13 cellular contexts compared by ENCODE assay signal in genomic region chr9:35628389-35628991, GRCh38. TPM values are rescaled to one million over a fixed set of nuclear protein-coding genes. Genes with fewer than 3 reads are reported as not detected.
DNase-seq lines count a peak whose midpoint lies in the region; ATAC-seq and TF ChIP-seq lines count a peak whose summit lies in the region.
"Had no signal": no experiment of that assay in that cellular context is flagged by ENCODE, and none has a peak within 500 bp of the region (broad histone marks: within the 10 kb centered on the region; RNA-seq: fewer than 3 reads in every experiment).

No MANE protein-coding gene starts in this region.

- H3K27ac ChIP-seq in OCI-LY1 (ENCODE audit: low read depth, low read length, poor library complexity, severe bottlenecking): peak overlapping the region; percentile 24
- H3K27ac ChIP-seq: A549 had no signal

- no peak overlapping the region for H3K4me3 Mint-ChIP-seq in natural killer cell treated with Interleukin-12 subunit alpha and Interleukin-12 subunit beta and Interleukin-15 and Interleukin-18, amount 100 ng/mL, for 72 hours
- no peak overlapping the region for H3K4me3 Mint-ChIP-seq in natural killer cell
- H3K4me3 Mint-ChIP-seq: CD8-positive, alpha-beta memory T cell; HFFc6 had no signal

- no peaks in the 10 kb centered on the region for H3K36me3 ChIP-seq in OCI-LY1 (ENCODE audit: insufficient read depth, low read length)
- H3K36me3 ChIP-seq: HAP-1 had no signal

- H3K79me2 ChIP-seq in OCI-LY1 (ENCODE audit: insufficient read depth, low read length): no peaks in the 10 kb centered on the region

- peaks cover 3 to 4% of the 10 kb centered on the region in 2 donors for H3K4me1 Mint-ChIP-seq in natural killer cell treated with Interleukin-12 subunit alpha and Interleukin-12 subunit beta and Interleukin-15 and Interleukin-18, amount 100 ng/mL, for 72 hours (ENCODE audit: low read depth in 2 of 2)
- peaks cover 0 to 8% of the 10 kb centered on the region in 2 donors for H3K4me1 Mint-ChIP-seq in natural killer cell

- peak; percentile 20 for DNase-seq in natural killer cell treated with Interleukin-12 subunit alpha and Interleukin-12 subunit beta and Interleukin-15 and Interleukin-18, amount 100 ng/mL, for 72 hours (ENCODE audit: low spot score)
- DNase-seq in natural killer cell: no peak
- peak; percentile 31 for DNase-seq in sciatic nerve (ENCODE audit: low spot score)
- DNase-seq in NCI-H526 (lab: John Stamatoyannopoulos, UW): no peak
- no peak for DNase-seq in SIG-M5 treated with dmso at 0.1 percent for 504 hours (lab: John Stamatoyannopoulos, UW; ENCODE audit: unreplicated experiment)
- DNase-seq: Caco-2; CD8-positive, alpha-beta memory T cell; DMS53; HFFc6 had no signal

- H3K9me3 Mint-ChIP-seq in natural killer cell treated with Interleukin-12 subunit alpha and Interleukin-12 subunit beta and Interleukin-15 and Interleukin-18, amount 100 ng/mL, for 72 hours: no peaks in the 10 kb centered on the region
- no peaks in the 10 kb centered on the region for H3K9me3 Mint-ChIP-seq in natural killer cell
- H3K9me3 Mint-ChIP-seq: CD8-positive, alpha-beta memory T cell; HFFc6 had no signal

- H3K36me3 Mint-ChIP-seq in natural killer cell treated with Interleukin-12 subunit alpha and Interleukin-12 subunit beta and Interleukin-15 and Interleukin-18, amount 100 ng/mL, for 72 hours: no peaks in the 10 kb centered on the region
- no peaks in the 10 kb centered on the region for H3K36me3 Mint-ChIP-seq in natural killer cell
- H3K36me3 Mint-ChIP-seq: CD8-positive, alpha-beta memory T cell had no signal

- no peak overlapping the region for H3K4me3 ChIP-seq in OCI-LY1 (ENCODE audit: low read depth, low read length, poor library complexity, severe bottlenecking)
- H3K4me3 ChIP-seq: A549, HAP-1 had no signal

- no peaks in the 10 kb centered on the region for H3K27me3 ChIP-seq in OCI-LY1 (ENCODE audit: insufficient read depth, low read length)

- no peaks in the 10 kb centered on the region for H4K20me1 ChIP-seq in OCI-LY1 (ENCODE audit: insufficient read depth, low read length)

- H3K27me3 Mint-ChIP-seq in natural killer cell treated with Interleukin-12 subunit alpha and Interleukin-12 subunit beta and Interleukin-15 and Interleukin-18, amount 100 ng/mL, for 72 hours: no peaks in the 10 kb centered on the region
- no peaks in the 10 kb centered on the region for H3K27me3 Mint-ChIP-seq in natural killer cell (ENCODE audit: low read depth in 2 of 2)
- H3K27me3 Mint-ChIP-seq: CD8-positive, alpha-beta memory T cell had no signal

- peaks cover under 1% of the 10 kb centered on the region for H3K4me1 ChIP-seq in OCI-LY1 (ENCODE audit: insufficient read depth, low read length, severe bottlenecking)
- H3K4me1 ChIP-seq: A549, Caco-2, HAP-1 had no signal

- H2AFZ ChIP-seq in OCI-LY1 (ENCODE audit: low read length): no peak overlapping the region

- no peak for ATAC-seq in natural killer cell treated with Interleukin-12 subunit alpha and Interleukin-12 subunit beta and Interleukin-15 and Interleukin-18, amount 100 ng/mL, for 72 hours
- no peak for ATAC-seq in natural killer cell
- ATAC-seq in sciatic nerve: no peak

- H3K4me2 ChIP-seq in OCI-LY1 (ENCODE audit: low read length): no peak overlapping the region
- H3K4me2 ChIP-seq: A549 had no signal

- H3K9ac ChIP-seq in OCI-LY1 (ENCODE audit: low read length): no peak overlapping the region

- no peaks in the 10 kb centered on the region for H3K9me2 ChIP-seq in OCI-LY1 (ENCODE audit: low read depth, low read length)

- H3F3A ChIP-seq in OCI-LY1 (ENCODE audit: insufficient read depth, low read length): 0 out of 2 replicates have a peak, but pooled peaks cover under 1% of the 10 kb centered on the region

- H3K9me3 ChIP-seq in OCI-LY1 (ENCODE audit: low read length): no peaks in the 10 kb centered on the region
- H3K9me3 ChIP-seq: A549, Caco-2, HAP-1 had no signal

- intact Hi-C loops in natural killer cell (cut with micrococcal nuclease): no loop called here
- intact Hi-C loops in sciatic nerve (cut with DNase I): no loop called here

- no peak overlapping the region for H3K27ac Mint-ChIP-seq in natural killer cell treated with Interleukin-12 subunit alpha and Interleukin-12 subunit beta and Interleukin-15 and Interleukin-18, amount 100 ng/mL, for 72 hours
- H3K27ac Mint-ChIP-seq in natural killer cell: no peak overlapping the region
- H3K27ac Mint-ChIP-seq: CD8-positive, alpha-beta memory T cell; HFFc6 had no signal

- TF ChIP-seq CTCF in natural killer cell (IDR thresholded peaks at IDR 0.05): no peak
- no peak for TF ChIP-seq CTCF in OCI-LY1 (IDR thresholded peaks at IDR 0.05; ENCODE audit: low read length)

RNA-seq across cellular contexts. Expression of gene CD72, which starts 10.3 kb away (rescaled TPM):
- total RNA-seq in natural killer cell treated with Interleukin-12 subunit alpha and Interleukin-12 subunit beta and Interleukin-15 and Interleukin-18, amount 100 ng/mL, for 72 hours: 1 to 10 TPM; 7.0 to 8.8 TPM
- total RNA-seq in natural killer cell: 10 to 100 TPM; 27.0 to 48.1 (median 32.3) TPM
- 5.5 TPM for total RNA-seq in sciatic nerve

RNA-seq across cellular contexts. Expression of gene SIT1, which starts 22.2 kb away (rescaled TPM):
- 1 to 10 TPM; 3.5 to 7.1 TPM for total RNA-seq in natural killer cell treated with Interleukin-12 subunit alpha and Interleukin-12 subunit beta and Interleukin-15 and Interleukin-18, amount 100 ng/mL, for 72 hours
- total RNA-seq in natural killer cell (1 to 10 TPM in 2 of 3 donors, not detected in 1; 1.2 to 1.4 TPM), sciatic nerve (0.67 TPM)
- total RNA-seq: Caco-2, Daoy, HFFc6 had no signal

RNA-seq across cellular contexts. Expression of gene TESK1, which starts 23.4 kb away (rescaled TPM):
- total RNA-seq in natural killer cell treated with Interleukin-12 subunit alpha and Interleukin-12 subunit beta and Interleukin-15 and Interleukin-18, amount 100 ng/mL, for 72 hours: 10 to 100 TPM; 41.4 to 43.3 TPM
- total RNA-seq in natural killer cell: 10 to 100 TPM; 40.7 to 72.5 (median 47.5) TPM
- total RNA-seq in sciatic nerve: 49.0 TPM

RNA-seq across cellular contexts. Expression of gene RMRP, which starts 29.3 kb away (rescaled TPM):
- total RNA-seq in natural killer cell treated with Interleukin-12 subunit alpha and Interleukin-12 subunit beta and Interleukin-15 and Interleukin-18, amount 100 ng/mL, for 72 hours: 1,000 to 10,000 TPM; 3,856 to 4,437 TPM
- total RNA-seq in natural killer cell (1,000 to 10,000 TPM; 5,042 to 6,602 (median 5,874) TPM), sciatic nerve (12,220 TPM)

RNA-seq across cellular contexts. Expression of gene CCDC107, which starts 29.6 kb away (rescaled TPM):
- total RNA-seq in natural killer cell treated with Interleukin-12 subunit alpha and Interleukin-12 subunit beta and Interleukin-15 and Interleukin-18, amount 100 ng/mL, for 72 hours: 10 to 100 TPM; 12.0 to 21.5 TPM
- total RNA-seq in natural killer cell (10 to 100 TPM; 30.9 to 37.9 (median 36.8) TPM), sciatic nerve (28.0 TPM)

Comparison
In these comparisons a context has a peak if more than half of its experiments do, and no peak if none do; other contexts are left out.
1. DNase-seq: peak in natural killer cell treated with Interleukin-12 subunit alpha and Interleukin-12 subunit beta and Interleukin-15 and Interleukin-18, amount 100 ng/mL, for 72 hours (single experiment) and sciatic nerve (single experiment); none in natural killer cell (single experiment), NCI-H526 (0 of 2) and SIG-M5 treated with dmso at 0.1 percent for 504 hours (single experiment).